20 cellular contexts compared by ENCODE assay signal in genomic region chr7:92221766-92222165, GRCh38. TPM values are rescaled to one million over a fixed set of nuclear protein-coding genes. Genes with fewer than 3 reads are reported as not detected.
DNase-seq lines count a peak whose midpoint lies in the region; ATAC-seq, FAIRE-seq and TF ChIP-seq lines count a peak whose summit lies in the region.
"Had no signal": no experiment of that assay in that cellular context is flagged by ENCODE, and none has a peak within 500 bp of the region (broad histone marks: within the 10 kb centered on the region; RNA-seq: fewer than 3 reads in every experiment).

No MANE protein-coding gene starts in this region.

- peaks cover 93% of the 10 kb centered on the region for H3K36me3 ChIP-seq in K562 (ENCODE audit: control insufficient read depth, insufficient read depth, low read length)

- H3K27ac Mint-ChIP-seq in glutamatergic neuron (ENCODE audit: unreplicated experiment): no peak overlapping the region
- H3K27ac Mint-ChIP-seq in activated CD8-positive, alpha-beta T cell treated with anti-CD3 and anti-CD28 coated beads for 36 hours: no peak overlapping the region
- H3K27ac Mint-ChIP-seq: CD14-positive monocyte; CD4-positive, alpha-beta memory T cell; H9 had no signal

- no peak overlapping the region for H3K27ac ChIP-seq in K562 (ENCODE audit: extremely low read depth, low read depth, low read length)
- no peak overlapping the region for H3K27ac ChIP-seq in foreskin keratinocyte
- H3K27ac ChIP-seq: BLaER1 had no signal

- no peak for TF ChIP-seq EP300 in K562 (IDR thresholded peaks at IDR 0.05; ENCODE audit: low read length)

- H3K4me3 Mint-ChIP-seq in glutamatergic neuron (ENCODE audit: unreplicated experiment): no peak overlapping the region
- H3K4me3 Mint-ChIP-seq in activated CD8-positive, alpha-beta T cell treated with anti-CD3 and anti-CD28 coated beads for 36 hours: no peak overlapping the region
- H3K4me3 Mint-ChIP-seq: CD14-positive monocyte; CD4-positive, alpha-beta memory T cell; H9 had no signal

- H3K9me3 ChIP-seq in K562 (replicated peaks; ENCODE audit: control insufficient read depth, insufficient read depth, low read depth, low read length): no peaks in the 10 kb centered on the region
- H3K9me3 ChIP-seq: BLaER1 had no signal

- TF ChIP-seq RAD21 in K562 (CRISPR knock-in tag; conservative IDR thresholded peaks at IDR 0.05 in 1 of 2, IDR thresholded peaks at IDR 0.05 in 1 of 2): no peak

- DNase-seq in SIG-M5 treated with dmso at 0.1 percent for 504 hours (lab: John Stamatoyannopoulos, UW; ENCODE audit: unreplicated experiment) (peak; percentile 13), SIG-M5 (lab: John Stamatoyannopoulos, UW) (no peak), K562 (ENCODE audit: extremely low read depth in 1 of 4, low spot score in 3 of 4) (no peak), foreskin keratinocyte (peak; percentile 24 to 55), glutamatergic neuron (no peak)
- DNase-seq in activated CD8-positive, alpha-beta T cell treated with anti-CD3 and anti-CD28 coated beads for 36 hours: no peak
- DNase-seq: 8988T; CD4-positive, alpha-beta memory T cell; DMS153; DND-41; EL; H9 had no signal

- H3K9me1 ChIP-seq in K562 (ENCODE audit: control insufficient read depth, insufficient read depth, low read length): no peaks in the 10 kb centered on the region

- H2AFZ ChIP-seq in K562 (ENCODE audit: low read depth, low read length): no peak overlapping the region

- ATAC-seq in K562 (no peak), foreskin keratinocyte (no peak), GM18505 (IDR thresholded peaks at IDR 0.05; ENCODE audit: unreplicated experiment) (no peak)
- ATAC-seq in activated CD8-positive, alpha-beta T cell treated with anti-CD3 and anti-CD28 coated beads for 36 hours: no peak
- ATAC-seq: GM12878 had no signal

- no peaks in the 10 kb centered on the region for H4K20me1 ChIP-seq in K562 (replicated peaks; ENCODE audit: control insufficient read depth, insufficient read depth, low read length)
- H4K20me1 ChIP-seq: BLaER1 had no signal

- TF ChIP-seq POLR2A in K562 (conservative IDR thresholded peaks at IDR 0.05) (no peak), GM18505 (IDR thresholded peaks at IDR 0.05; ENCODE audit: borderline replicate concordance, extremely low read depth, insufficient read depth, insufficient read length) (no peak)

- no peak for FAIRE-seq in K562 (lab: Jason Lieb, UNC)
- FAIRE-seq: GM12878, GM19239, H1 had no signal

- H3K4me1 Mint-ChIP-seq in glutamatergic neuron (ENCODE audit: low read depth, unreplicated experiment): no peaks in the 10 kb centered on the region
- H3K4me1 Mint-ChIP-seq in activated CD8-positive, alpha-beta T cell treated with anti-CD3 and anti-CD28 coated beads for 36 hours (ENCODE audit: low read depth): no peaks in the 10 kb centered on the region
- H3K4me1 Mint-ChIP-seq: CD14-positive monocyte; CD4-positive, alpha-beta memory T cell; H9 had no signal

- no peak overlapping the region for H3K9ac ChIP-seq in K562 (ENCODE audit: insufficient read depth in 1 of 2, low read depth in 2 of 2, low read length in 2 of 2)
- H3K9ac ChIP-seq: BLaER1 had no signal

- H3K79me2 ChIP-seq in K562 (ENCODE audit: control insufficient read depth, insufficient read depth, low read length): no peaks in the 10 kb centered on the region

- H3K27me3 ChIP-seq in K562 (ENCODE audit: control insufficient read depth in 2 of 2, insufficient read depth in 2 of 2, low read length in 2 of 2): no peaks in the 10 kb centered on the region
- no peaks in the 10 kb centered on the region for H3K27me3 ChIP-seq in foreskin keratinocyte
- H3K27me3 ChIP-seq: BLaER1 had no signal

- H3K4me2 ChIP-seq in K562 (ENCODE audit: insufficient read depth, low read length): no peak overlapping the region
- H3K4me2 ChIP-seq: BLaER1 had no signal

- in situ Hi-C loops in K562 (cut with MboI): no loop called here

- H3K4me1 ChIP-seq in K562 (replicated peaks in 1 of 2; ENCODE audit: control insufficient read depth in 2 of 2, insufficient read depth in 2 of 2, low read length in 2 of 2) (no peaks in the 10 kb centered on the region), foreskin keratinocyte (no peaks in the 10 kb centered on the region)
- H3K4me1 ChIP-seq: BLaER1 had no signal

- intact Hi-C loops in K562 (cut with micrococcal nuclease): no loop called here
- intact Hi-C loops in activated CD8-positive, alpha-beta T cell treated with anti-CD3 and anti-CD28 coated beads for 36 hours (cut with micrococcal nuclease): no loop called here

- BruUV-seq in K562 (replicated peaks; lab: Mats Ljungman, UMichigan): no TSS peak

- H3K9me3 Mint-ChIP-seq in glutamatergic neuron (ENCODE audit: unreplicated experiment): no peaks in the 10 kb centered on the region
- H3K9me3 Mint-ChIP-seq in activated CD8-positive, alpha-beta T cell treated with anti-CD3 and anti-CD28 coated beads for 36 hours: no peaks in the 10 kb centered on the region
- H3K9me3 Mint-ChIP-seq: CD14-positive monocyte; CD4-positive, alpha-beta memory T cell; H9 had no signal

- peaks cover 5% of the 10 kb centered on the region for H3K36me3 Mint-ChIP-seq in glutamatergic neuron (ENCODE audit: unreplicated experiment)
- H3K36me3 Mint-ChIP-seq in activated CD8-positive, alpha-beta T cell treated with anti-CD3 and anti-CD28 coated beads for 36 hours (ENCODE audit: low read depth): peaks cover 50% of the 10 kb centered on the region

- POLR2A ChIA-PET in K562 (lab: Yijun Ruan, JAX): interaction anchor here (0.6 kb wide), 2 partner anchors 24 to 171 kb away, joined by 3 read pairs; no protein-coding TSS in a partner anchor
- POLR2A ChIA-PET in activated CD8-positive, alpha-beta T cell treated with anti-CD3 and anti-CD28 coated beads for 36 hours (lab: Charles Lee): no interaction called here

- TF ChIP-seq CTCF in K562 (IDR thresholded peaks at IDR 0.05 in 2 of 3, conservative IDR thresholded peaks at IDR 0.05 in 1 of 3; ENCODE audit: insufficient read depth in 2 of 3, low read depth in 1 of 3, low read length in 3 of 3) (no peak), foreskin keratinocyte (conservative IDR thresholded peaks at IDR 0.05) (no peak), glutamatergic neuron (IDR thresholded peaks at IDR 0.05; ENCODE audit: partially characterized antibody, unreplicated experiment) (no peak)
- no peak for TF ChIP-seq CTCF in activated CD8-positive, alpha-beta T cell treated with anti-CD3 and anti-CD28 coated beads for 36 hours (IDR thresholded peaks at IDR 0.05)

- H3K4me3 ChIP-seq in K562: no peak overlapping the region
- H3K4me3 ChIP-seq: BLaER1, GM12878 had no signal

- H3K27me3 Mint-ChIP-seq in glutamatergic neuron (ENCODE audit: unreplicated experiment): no peaks in the 10 kb centered on the region
- no peaks in the 10 kb centered on the region for H3K27me3 Mint-ChIP-seq in activated CD8-positive, alpha-beta T cell treated with anti-CD3 and anti-CD28 coated beads for 36 hours
- H3K27me3 Mint-ChIP-seq: CD4-positive, alpha-beta memory T cell had no signal

- WGBS in K562 (ENCODE audit: insufficient coverage, low coverage, missing lambda C conversion rate): 100% methylated on average over 3 of the region's 3 CpGs

- CTCF ChIA-PET in K562 (lab: Yijun Ruan, JAX; ENCODE audit: low intra/inter-chr PET ratio): no interaction called here
- CTCF ChIA-PET in activated CD8-positive, alpha-beta T cell treated with anti-CD3 and anti-CD28 coated beads for 36 hours (lab: Charles Lee): interaction anchor here (1.6 kb wide), 1 partner anchor 225 kb away, joined by 3 read pairs; no protein-coding TSS in a partner anchor

RNA-seq across cellular contexts. Expression of gene KRIT1, which starts 23.9 kb away (rescaled TPM):
- total RNA-seq in K562 (2011; cell fraction: chromatin; rRNA removed; ENCODE audit: low replicate concordance): 158 and 334 TPM in 2 replicates
- total RNA-seq in K562 (2011; cell fraction: nucleolus; rRNA removed): 55.7 and 66.5 TPM in 2 replicates
- total RNA-seq in K562 (2011; cell fraction: nucleoplasm; rRNA removed): 143 and 208 TPM in 2 replicates
- total RNA-seq in K562 (2014; rRNA removed): 35.1 and 55.9 TPM in 2 replicates
- total RNA-seq in K562 (2014; rRNA removed; fragmentation: Illumina TruSeq; extraction: Trizol): 71.6 and 80.8 TPM in 2 replicates
- 58.3 and 68.1 TPM in 2 replicates for total RNA-seq in K562 (2015; rRNA removed; fragmentation: Illumina TruSeq; extraction: Trizol)
- total RNA-seq in K562 (2021): 32.8 and 37.9 TPM in 2 replicates
- 65.8 and 81.4 TPM in 2 replicates for polyA plus RNA-seq in K562 (2011; rRNA removed)
- 20.5 and 31.6 TPM in 2 replicates for polyA plus RNA-seq in K562 (2011; cell fraction: cytosol; rRNA removed)
- 54.8 and 71.5 TPM in 2 replicates for polyA plus RNA-seq in K562 (2011; cell fraction: nucleus; rRNA removed)
- polyA plus RNA-seq in K562 (2012): 26.4 and 31.0 TPM in 2 replicates
- 67.4 and 69.1 TPM in 2 replicates for polyA plus RNA-seq in K562 (2014; fragmentation: Illumina TruSeq; extraction: Trizol)
- 10 to 100 TPM; 21.5 to 21.7 TPM for polyA plus RNA-seq in K562 (2014; fragmentation: Nextera tagmentation; extraction: Ambion mirVana)
- polyA plus RNA-seq in K562 (2014; rRNA removed): 51.1 and 58.1 TPM in 2 replicates
- polyA minus RNA-seq in K562 (2011; rRNA and poly(A)+ RNA removed): 94.6 and 105 TPM in 2 replicates
- polyA minus RNA-seq in K562 (2011; cell fraction: cytosol; rRNA and poly(A)+ RNA removed): 14.5 and 15.3 TPM in 2 replicates
- polyA minus RNA-seq in K562 (2011; cell fraction: nucleus; rRNA and poly(A)+ RNA removed): 70.0 and 79.6 TPM in 2 replicates
- 27.0 and 30.3 TPM in 2 replicates for total RNA-seq in foreskin keratinocyte
- 7.6 and 8.5 TPM in 2 replicates for polyA plus RNA-seq in foreskin keratinocyte
- total RNA-seq in glutamatergic neuron (ENCODE audit: unreplicated experiment): 37.8 TPM
- 10 to 100 TPM; 28.6 to 30.2 TPM for total RNA-seq in activated CD8-positive, alpha-beta T cell treated with anti-CD3 and anti-CD28 coated beads for 36 hours

RNA-seq across cellular contexts. Expression of gene ANKIB1, which starts 24.0 kb away (rescaled TPM):
- total RNA-seq in K562 (2011; cell fraction: chromatin; rRNA removed; ENCODE audit: low replicate concordance): 44.4 and 158 TPM in 2 replicates
- total RNA-seq in K562 (2011; cell fraction: nucleolus; rRNA removed): 15.7 and 25.1 TPM in 2 replicates
- 33.9 and 38.9 TPM in 2 replicates for total RNA-seq in K562 (2011; cell fraction: nucleoplasm; rRNA removed)
- total RNA-seq in K562 (2014; rRNA removed) (8.7 and 12.9 TPM in 2 replicates), K562 (2014; rRNA removed; fragmentation: Illumina TruSeq; extraction: Trizol) (21.6 and 26.5 TPM in 2 replicates), K562 (2015; rRNA removed; fragmentation: Illumina TruSeq; extraction: Trizol) (18.8 and 19.0 TPM in 2 replicates), K562 (2021) (18.9 and 20.0 TPM in 2 replicates), foreskin keratinocyte (34.7 and 35.5 TPM in 2 replicates), glutamatergic neuron (ENCODE audit: unreplicated experiment) (77.7 TPM)
- polyA plus RNA-seq in K562 (2011; rRNA removed) (19.4 and 25.2 TPM in 2 replicates), K562 (2014; fragmentation: Illumina TruSeq; extraction: Trizol) (11.9 and 16.1 TPM in 2 replicates), K562 (2014; fragmentation: Nextera tagmentation; extraction: Ambion mirVana) (1 to 10 TPM; 5.9 to 7.4 TPM), K562 (2014; rRNA removed) (10.0 and 11.6 TPM in 2 replicates), foreskin keratinocyte (6.1 and 6.4 TPM in 2 replicates)
- 8.1 and 8.5 TPM in 2 replicates for polyA plus RNA-seq in K562 (2011; cell fraction: cytosol; rRNA removed)
- polyA plus RNA-seq in K562 (2011; cell fraction: nucleus; rRNA removed): 57.1 and 61.1 TPM in 2 replicates
- 9.7 and 10.8 TPM in 2 replicates for polyA plus RNA-seq in K562 (2012)
- 38.2 and 47.0 TPM in 2 replicates for polyA minus RNA-seq in K562 (2011; rRNA and poly(A)+ RNA removed)
- 15.3 and 18.0 TPM in 2 replicates for polyA minus RNA-seq in K562 (2011; cell fraction: cytosol; rRNA and poly(A)+ RNA removed)
- 24.4 and 43.3 TPM in 2 replicates for polyA minus RNA-seq in K562 (2011; cell fraction: nucleus; rRNA and poly(A)+ RNA removed)
- total RNA-seq in activated CD8-positive, alpha-beta T cell treated with anti-CD3 and anti-CD28 coated beads for 36 hours: 10 to 100 TPM; 32.3 to 34.1 TPM

RNA-seq across cellular contexts. Expression of gene LRRD1, which starts 42.8 kb away (rescaled TPM):
- not detected in 2 replicates for total RNA-seq in K562 (2011; cell fraction: chromatin; rRNA removed; ENCODE audit: low replicate concordance)
- not detected in 2 replicates for total RNA-seq in K562 (2011; cell fraction: nucleolus; rRNA removed)
- total RNA-seq in K562 (2011; cell fraction: nucleoplasm; rRNA removed): not detected in 2 replicates
- total RNA-seq in K562 (2014; rRNA removed) (not detected in 2 replicates), K562 (2014; rRNA removed; fragmentation: Illumina TruSeq; extraction: Trizol) (0.15 TPM in 1 of 2 replicates, not detected in the other), K562 (2015; rRNA removed; fragmentation: Illumina TruSeq; extraction: Trizol) (0.07 TPM in 1 of 2 replicates, not detected in the other), K562 (2021) (not detected in 2 replicates), foreskin keratinocyte (0.04 TPM in 1 of 2 replicates, not detected in the other), glutamatergic neuron (ENCODE audit: unreplicated experiment) (0.15 TPM)
- polyA plus RNA-seq in K562 (2011; rRNA removed) (not detected in 2 replicates), K562 (2014; fragmentation: Illumina TruSeq; extraction: Trizol) (not detected in 2 replicates), K562 (2014; fragmentation: Nextera tagmentation; extraction: Ambion mirVana) (not detected), K562 (2014; rRNA removed) (not detected in 2 replicates), foreskin keratinocyte (not detected in 2 replicates)
- polyA plus RNA-seq in K562 (2011; cell fraction: cytosol; rRNA removed): not detected in 2 replicates
- not detected in 2 replicates for polyA plus RNA-seq in K562 (2011; cell fraction: nucleus; rRNA removed)
- polyA plus RNA-seq in K562 (2012): not detected in 2 replicates
- not detected in 2 replicates for polyA minus RNA-seq in K562 (2011; rRNA and poly(A)+ RNA removed)
- not detected in 2 replicates for polyA minus RNA-seq in K562 (2011; cell fraction: cytosol; rRNA and poly(A)+ RNA removed)
- not detected in 2 replicates for polyA minus RNA-seq in K562 (2011; cell fraction: nucleus; rRNA and poly(A)+ RNA removed)
- total RNA-seq in activated CD8-positive, alpha-beta T cell treated with anti-CD3 and anti-CD28 coated beads for 36 hours: not detected
- total RNA-seq: A673; CD4-positive, alpha-beta memory T cell; H1; H9 had no signal
- polyA plus RNA-seq: AG04450; CD14-positive monocyte; CD4-positive, alpha-beta memory T cell; GM12878; H1 had no signal

Comparison
In these comparisons a context has a peak if more than half of its experiments do, and no peak if none do; other contexts are left out.
1. DNase-seq: peak in SIG-M5 treated with dmso at 0.1 percent for 504 hours (single experiment) and foreskin keratinocyte (2 of 2); none in SIG-M5 (single experiment), K562 (0 of 4), glutamatergic neuron (single experiment) and activated CD8-positive, alpha-beta T cell treated with anti-CD3 and anti-CD28 coated beads for 36 hours (single experiment).